ENCODE assay signal across 8 cellular contexts in the genomic region with DNA sequence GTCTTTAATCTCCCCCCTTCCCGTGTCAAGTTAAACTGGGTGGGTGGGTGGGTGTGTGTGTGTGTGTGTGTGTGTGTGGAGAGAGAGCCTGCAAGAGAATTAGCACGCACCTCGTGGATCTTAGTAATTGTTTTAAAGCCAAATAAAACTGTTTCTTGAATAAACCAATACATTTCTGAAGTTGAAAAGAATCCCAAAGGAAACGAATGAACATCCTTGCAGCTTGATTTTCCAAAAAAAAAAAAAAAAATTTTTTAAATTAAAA. TPM values are rescaled to one million over a fixed set of nuclear protein-coding genes. Genes with fewer than 3 reads are reported as not detected.
DNase-seq lines count a peak whose midpoint lies in the region; ATAC-seq, FAIRE-seq and TF ChIP-seq lines count a peak whose summit lies in the region.

No MANE protein-coding gene starts in this region.

- H3K27ac ChIP-seq in pancreas: peak overlapping the region in 3 of 4 donors; percentile 98 to 100 (median 100)

- FAIRE-seq in pancreas (lab: Jason Lieb, UNC): no peak

- H3K4me3 ChIP-seq in GM12865 (ENCODE audit: low read depth, low read length) (peak overlapping the region; percentile 99), NT2/D1 (ENCODE audit: insufficient read length, low read depth) (peak overlapping the region; percentile 21), endocrine pancreas (ENCODE audit: control insufficient read depth, insufficient read depth, low read length) (peak overlapping the region; percentile 78), pancreas (peak overlapping the region in 3 of 4 donors; percentile 56 to 97 (median 76))

- intact Hi-C loops in pancreas (cut with DNase I): no loop called here

- H3K4me1 ChIP-seq in NT2/D1 (ENCODE audit: insufficient read depth, insufficient read length) (no peaks in the 10 kb centered on the region), endocrine pancreas (ENCODE audit: control insufficient read depth, insufficient read depth, low read length) (peaks cover 4% of the 10 kb centered on the region), pancreas (peaks cover 3 to 30% (median 6%) of the 10 kb centered on the region in 3 donors)

- H3K27me3 ChIP-seq in NT2/D1 (ENCODE audit: insufficient read depth, insufficient read length): no peaks in the 10 kb centered on the region
- H3K27me3 ChIP-seq in endocrine pancreas (ENCODE audit: control insufficient read depth, insufficient read depth, low read length): no peaks in the 10 kb centered on the region
- H3K27me3 ChIP-seq in pancreas: no peaks in the 10 kb centered on the region

- no peak overlapping the region for H3K9ac ChIP-seq in NT2/D1 (ENCODE audit: insufficient read length, low read depth)
- peak overlapping the region; percentile 41 for H3K9ac ChIP-seq in endocrine pancreas (ENCODE audit: control insufficient read depth, insufficient read depth, low read length)

- H3K36me3 ChIP-seq in NT2/D1 (ENCODE audit: insufficient read depth, insufficient read length, low read length): no peaks in the 10 kb centered on the region
- H3K36me3 ChIP-seq in endocrine pancreas (ENCODE audit: control insufficient read depth, insufficient read depth, low read length): no peaks in the 10 kb centered on the region
- H3K36me3 ChIP-seq in pancreas: no peaks in the 10 kb centered on the region

- 0 to 4% methylated on average over 4 of the region's 4 CpGs for WGBS in pancreas, 2 donors

- no peak for TF ChIP-seq CTCF in GM12865 (IDR thresholded peaks at IDR 0.05; ENCODE audit: insufficient read depth, low read depth, low read length, missing control alignments)
- TF ChIP-seq CTCF in pancreas (IDR thresholded peaks at IDR 0.05): no peak

- ATAC-seq in pancreas (no peak), GM19035 (IDR thresholded peaks at IDR 0.05; ENCODE audit: unreplicated experiment) (no peak), GM19351 (IDR thresholded peaks at IDR 0.05; ENCODE audit: unreplicated experiment) (no peak)

- DNase-seq in GM12865 (ENCODE audit: low read depth) (peak; percentile 56), NT2/D1 (ENCODE audit: low read depth, low spot score) (no peak), pancreas (no peak), ecto neural progenitor cell (ENCODE audit: low spot score) (no peak)
- DNase-seq in activated CD4-positive, alpha-beta T cell treated with anti-CD3 and anti-CD28 coated beads for 1 hour: no peak

- H3K9me3 ChIP-seq in NT2/D1 (ENCODE audit: insufficient read depth, low read length) (no peaks in the 10 kb centered on the region), endocrine pancreas (ENCODE audit: control insufficient read depth, low read length) (no peaks in the 10 kb centered on the region), pancreas (no peaks in the 10 kb centered on the region)

RNA-seq across cellular contexts. Expression of a gene that starts 0.4 kb away (rescaled TPM):
- 10 to 100 TPM in 1 of 6 donors, 1 to 10 TPM in 5; 6.3 to 10.5 (median 7.4) TPM for total RNA-seq in pancreas
- polyA plus RNA-seq in pancreas: 1 to 10 TPM; 2.9 to 5.3 TPM

RNA-seq across cellular contexts. Expression of a gene that starts 35.6 kb away (rescaled TPM):
- total RNA-seq in pancreas: 10 to 100 TPM in 1 of 6 donors, 1 to 10 TPM in 5; 5.1 to 11.2 (median 8.8) TPM
- polyA plus RNA-seq in pancreas: 10 to 100 TPM; 16.0 to 35.4 TPM

RNA-seq across cellular contexts. Expression of a gene that starts 59.1 kb away (rescaled TPM):
- 1 to 10 TPM in 5 of 6 donors, under 1 TPM in 1; 0.83 to 2.2 (median 1.7) TPM for total RNA-seq in pancreas
- under 1 TPM; 0.34 to 0.75 TPM for polyA plus RNA-seq in pancreas

Comparison
In these comparisons a context has a peak if more than half of its experiments do, and no peak if none do; other contexts are left out.
1. H3K4me3 ChIP-seq: peak in every context shown above with its lines; median percentile 99 in GM12865; 78 in endocrine pancreas; 76 in pancreas; 21 in NT2/D1.